Comparison of ENCODE assay signal across 8 cellular contexts in the genomic region with DNA sequence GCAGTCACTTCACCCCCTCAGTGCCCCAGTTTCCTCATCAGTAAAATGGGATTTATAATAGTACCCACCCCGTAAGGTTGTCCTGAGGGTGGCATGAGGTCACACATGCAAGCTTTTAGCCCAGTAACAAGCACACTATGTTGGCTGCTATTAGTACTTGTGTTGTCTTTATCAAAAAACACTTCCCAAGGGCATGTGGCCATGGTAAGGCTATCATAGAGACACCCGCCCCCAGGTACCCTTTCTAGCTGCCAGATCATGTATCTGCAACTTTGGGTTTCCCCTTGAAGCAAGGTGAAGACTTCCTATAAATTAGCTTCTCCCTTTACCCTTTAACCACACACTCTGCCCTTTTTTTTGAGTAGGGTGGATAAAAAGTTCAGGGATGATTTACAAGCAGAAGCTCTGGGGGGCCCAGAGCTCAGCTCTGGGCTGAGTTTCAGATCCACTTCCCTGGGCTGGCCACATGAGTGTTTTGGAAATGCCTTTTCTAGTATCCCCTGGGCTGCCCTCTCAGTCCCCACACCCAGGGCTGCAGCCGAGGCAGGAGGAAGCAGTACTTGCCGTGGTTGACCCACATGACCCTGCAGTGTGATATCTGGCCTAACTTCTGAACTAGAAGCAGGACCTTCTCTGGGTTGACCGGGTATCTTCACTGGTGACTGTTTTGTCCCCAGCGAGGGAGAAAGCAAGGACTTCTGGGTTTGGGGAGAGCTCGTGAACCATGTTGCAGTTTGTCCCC. TPM values are rescaled to one million over a fixed set of nuclear protein-coding genes. Genes with fewer than 3 reads are reported as not detected.
DNase-seq lines count a peak whose midpoint lies in the region; ATAC-seq and TF ChIP-seq lines count a peak whose summit lies in the region.

No MANE protein-coding gene starts in this region.

- ATAC-seq in HG03342 (IDR thresholded peaks at IDR 0.05; ENCODE audit: unreplicated experiment), result no peak

- H3K36me3 Mint-ChIP-seq in endothelial cell (ENCODE audit: low read depth, unreplicated experiment), result peaks cover 33% of the 10 kb centered on the region

- H3K9me3 Mint-ChIP-seq in endothelial cell (ENCODE audit: unreplicated experiment), result no peaks in the 10 kb centered on the region

- peak overlapping the region; percentile 92 for H3K4me3 Mint-ChIP-seq in endothelial cell (ENCODE audit: unreplicated experiment)

- 56% methylated on average over 7 of the region's 7 CpGs for WGBS in suprapubic skin

- no peak for TF ChIP-seq EP300 in suprapubic skin (IDR thresholded peaks at IDR 0.05)

- no peaks in the 10 kb centered on the region for H3K9me3 ChIP-seq in neutrophil
- no peaks in the 10 kb centered on the region for H3K9me3 ChIP-seq in suprapubic skin

- H3K27ac Mint-ChIP-seq in endothelial cell (ENCODE audit: unreplicated experiment), result no peak overlapping the region

- H3K4me1 Mint-ChIP-seq in endothelial cell (ENCODE audit: unreplicated experiment), result peaks cover 22% of the 10 kb centered on the region

- peaks cover 11% of the 10 kb centered on the region for H3K27me3 Mint-ChIP-seq in endothelial cell (ENCODE audit: unreplicated experiment)

- TF ChIP-seq POLR2A in Raji (IDR thresholded peaks at IDR 0.05; ENCODE audit: insufficient read depth, low read depth, low read length) (0 out of 2 replicates have a peak, but pooled peaks have one; percentile 8), suprapubic skin (IDR thresholded peaks at IDR 0.05) (no peak)

- H3K27me3 ChIP-seq in neutrophil (no peaks in the 10 kb centered on the region), suprapubic skin (no peaks in the 10 kb centered on the region)

- no peak for TF ChIP-seq CTCF in GM12864 (IDR thresholded peaks at IDR 0.05; ENCODE audit: low read depth, low read length, missing control alignments)
- TF ChIP-seq CTCF in endothelial cell (IDR thresholded peaks at IDR 0.05; ENCODE audit: unreplicated experiment), result no peak
- no peak for TF ChIP-seq CTCF in neutrophil (IDR thresholded peaks at IDR 0.05)
- TF ChIP-seq CTCF in suprapubic skin (IDR thresholded peaks at IDR 0.05), result no peak

- H3K4me1 ChIP-seq in neutrophil (ENCODE audit: control insufficient read depth in 1 of 2, insufficient read depth in 1 of 2, low read depth in 1 of 2, low read length in 1 of 2), result peaks cover 63 to 75% of the 10 kb centered on the region in 2 experiments
- H3K4me1 ChIP-seq in suprapubic skin, result peaks cover 52% of the 10 kb centered on the region

- H3K4me3 ChIP-seq in GM12864 (ENCODE audit: low read depth, low read length), result peak overlapping the region; percentile 50
- H3K4me3 ChIP-seq in neutrophil (ENCODE audit: low read depth in 1 of 2, low read length in 1 of 2), result peak overlapping the region; percentile 76 to 100
- no peak overlapping the region for H3K4me3 ChIP-seq in suprapubic skin

- peaks cover 31% of the 10 kb centered on the region for H3K36me3 ChIP-seq in neutrophil
- H3K36me3 ChIP-seq in suprapubic skin, result peaks cover 18% of the 10 kb centered on the region

- H3K27ac ChIP-seq in neutrophil (peak overlapping the region; percentile 93), suprapubic skin (no peak overlapping the region)

- no peak for DNase-seq in GM12864 (ENCODE audit: low read depth)
- DNase-seq in endothelial cell (ENCODE audit: low spot score), result no peak
- DNase-seq in NCI-H1436 (lab: John Stamatoyannopoulos, UW), result no peak
- DNase-seq in NCI-H2227 treated with DMSO at 0.1 percent for 48 hours (lab: John Stamatoyannopoulos, UW), result no peak
- DNase-seq in suprapubic skin (ENCODE audit: low spot score in 2 of 2), result no peak

RNA-seq across cellular contexts. Expression of gene ZDHHC18, which starts 2.0 kb away (rescaled TPM):
- total RNA-seq in endothelial cell (ENCODE audit: unreplicated experiment), result 32.4 TPM
- 10 to 100 TPM; 23.7 to 38.5 (median 31.4) TPM for total RNA-seq in suprapubic skin

RNA-seq across cellular contexts. Expression of gene SFN, which starts 34.4 kb away (rescaled TPM):
- 0.54 TPM for total RNA-seq in endothelial cell (ENCODE audit: unreplicated experiment)
- total RNA-seq in suprapubic skin, result 1,000 to 10,000 TPM in 1 of 4 donors, 100 to 1,000 TPM in 3; 364 to 1,347 (median 744) TPM

RNA-seq across cellular contexts. Expression of gene PIGV, which starts 40.8 kb away (rescaled TPM):
- 7.6 TPM for total RNA-seq in endothelial cell (ENCODE audit: unreplicated experiment)
- 10 to 100 TPM; 15.9 to 31.5 (median 25.6) TPM for total RNA-seq in suprapubic skin

Comparison
In these comparisons a context has a peak if more than half of its experiments do, and no peak if none do; other contexts are left out.
1. RNA of gene SFN, which starts 34.4 kb away (total RNA-seq): 364 to 1,347 TPM in suprapubic skin; 0.54 TPM in endothelial cell (single experiment); every median in the first group is over 100 times any median in the second.